ENCODE assay signal across 8 cellular contexts in genomic region chr1:159922499-159923202, GRCh38. TPM values are rescaled to one million over a fixed set of nuclear protein-coding genes. Genes with fewer than 3 reads are reported as not detected.
A peak's percentile ranks its signal among the peaks of the same experiment; 100 is the strongest.
DNase-seq lines count a peak whose midpoint lies in the region; ATAC-seq and TF ChIP-seq lines count a peak whose summit lies in the region.

No MANE protein-coding gene starts in this region.

- H3K4me2 ChIP-seq in SU-DHL-6 (ENCODE audit: low read depth, low read length, poor library complexity, severe bottlenecking), result peak overlapping the region; percentile 61

- peaks cover 4% of the 10 kb centered on the region; the same call in 1 of the 2 replicates for H4K20me1 ChIP-seq in SU-DHL-6 (ENCODE audit: low read depth, low read length)

- TF ChIP-seq POLR2A in GM19099 (IDR thresholded peaks at IDR 0.05; ENCODE audit: extremely low read depth, insufficient read length, low read depth), result peak; percentile 30

- H3K27ac ChIP-seq in SU-DHL-6 (ENCODE audit: low read depth, low read length), result peak overlapping the region; percentile 87

- intact Hi-C loops in posterior vena cava (cut with DNase I), result no loop called here

- H3K36me3 Mint-ChIP-seq in WTC11, result peaks cover 13% of the 10 kb centered on the region

- CTCF ChIA-PET in WTC11 (lab: Charles Lee), result interaction anchor here (0.7 to 5.9 kb wide), 11 partner anchors 13 to 135 kb away, joined by 3 to 64 read pairs (median 4); no protein-coding TSS in a partner anchor

- no peaks in the 10 kb centered on the region for H3K9me3 ChIP-seq in SU-DHL-6 (ENCODE audit: insufficient read depth, low read length)

- POLR2A ChIA-PET in WTC11 (lab: Charles Lee), result interaction anchor here (1.3 kb wide), 1 partner anchor 24 kb away, joined by 8 read pairs; no protein-coding TSS in a partner anchor

- H3K27me3 ChIP-seq in SU-DHL-6 (ENCODE audit: low read length), result no peaks in the 10 kb centered on the region

- H3K4me3 Mint-ChIP-seq in WTC11, result no peak overlapping the region

- no peak overlapping the region for H3K27ac Mint-ChIP-seq in WTC11

- H3K79me2 ChIP-seq in SU-DHL-6 (ENCODE audit: insufficient read depth, low read length), result peaks cover 52% of the 10 kb centered on the region

- peak; percentile 41 for DNase-seq in fibroblast of mammary gland (ENCODE audit: low read depth)
- DNase-seq in posterior vena cava (ENCODE audit: low spot score), result peak; percentile 88
- no peak for DNase-seq in mesenteric fat pad (ENCODE audit: low spot score)
- no peak for DNase-seq in midbrain (lab: John Stamatoyannopoulos, UW)
- no peak for DNase-seq in SIG-M5 treated with dmso at 0.1 percent for 504 hours (lab: John Stamatoyannopoulos, UW; ENCODE audit: unreplicated experiment)
- DNase-seq in WTC11 (ENCODE audit: low spot score), result no peak

- H3K4me1 Mint-ChIP-seq in WTC11, result peaks cover 29% of the 10 kb centered on the region

- TF ChIP-seq CTCF in SU-DHL-6 (IDR thresholded peaks at IDR 0.05; ENCODE audit: insufficient read depth, low read length, poor library complexity, severe bottlenecking) (no peak), fibroblast of mammary gland (conservative IDR thresholded peaks at IDR 0.05; ENCODE audit: control insufficient read depth, insufficient read depth, low read depth, low read length) (no peak), WTC11 (IDR thresholded peaks at IDR 0.05) (no peak)

- peaks cover 17% of the 10 kb centered on the region for H3F3A ChIP-seq in SU-DHL-6 (ENCODE audit: insufficient read depth)

- H3K27me3 Mint-ChIP-seq in WTC11 (ENCODE audit: low read depth), result peaks cover 18% of the 10 kb centered on the region

- ATAC-seq in WTC11, result no peak

- peak overlapping the region; percentile 85 for H3K9ac ChIP-seq in SU-DHL-6 (ENCODE audit: low read length)

- H3K9me2 ChIP-seq in SU-DHL-6 (replicated peaks; ENCODE audit: insufficient read depth, low read length), result no peaks in the 10 kb centered on the region

- H3K4me3 ChIP-seq in SU-DHL-6 (ENCODE audit: insufficient read depth, low read length, poor library complexity, severe bottlenecking) (peak overlapping the region; percentile 84), fibroblast of mammary gland (ENCODE audit: control insufficient read depth, low read depth, low read length) (peak overlapping the region; percentile 98)

- H3K36me3 ChIP-seq in SU-DHL-6 (ENCODE audit: low read length), result 0 out of 2 replicates have a peak, but pooled peaks cover 6% of the 10 kb centered on the region

- no peak overlapping the region for H2AFZ ChIP-seq in SU-DHL-6 (ENCODE audit: low read depth, low read length, severe bottlenecking)

- H3K9me3 Mint-ChIP-seq in WTC11, result no peaks in the 10 kb centered on the region

TF ChIP-seq in WTC11, 78 proteins besides CTCF, POLR2A, EP300 and RAD21:
- TF ChIP-seq ATF2 (CRISPR knock-in tag; IDR thresholded peaks at IDR 0.05; ENCODE audit: borderline replicate concordance, low read depth) (no peak), ETV6 (CRISPR knock-in tag; IDR thresholded peaks at IDR 0.05) (no peak), SP1 (CRISPR knock-in tag; conservative IDR thresholded peaks at IDR 0.05) (no peak), SMAD4 (CRISPR knock-in tag; IDR thresholded peaks at IDR 0.05) (no peak), ARID4B (CRISPR knock-in tag; IDR thresholded peaks at IDR 0.05; ENCODE audit: borderline replicate concordance) (no peak), NR3C1 (CRISPR knock-in tag; conservative IDR thresholded peaks at IDR 0.05; ENCODE audit: low read depth) (no peak), GRHL2 (CRISPR knock-in tag; IDR thresholded peaks at IDR 0.05; ENCODE audit: insufficient replicate concordance, severe bottlenecking) (no peak), PRRX2 (CRISPR knock-in tag; IDR thresholded peaks at IDR 0.05) (no peak), ATF1 (CRISPR knock-in tag; IDR thresholded peaks at IDR 0.05) (no peak)
- TF ChIP-seq, protein P1, sequence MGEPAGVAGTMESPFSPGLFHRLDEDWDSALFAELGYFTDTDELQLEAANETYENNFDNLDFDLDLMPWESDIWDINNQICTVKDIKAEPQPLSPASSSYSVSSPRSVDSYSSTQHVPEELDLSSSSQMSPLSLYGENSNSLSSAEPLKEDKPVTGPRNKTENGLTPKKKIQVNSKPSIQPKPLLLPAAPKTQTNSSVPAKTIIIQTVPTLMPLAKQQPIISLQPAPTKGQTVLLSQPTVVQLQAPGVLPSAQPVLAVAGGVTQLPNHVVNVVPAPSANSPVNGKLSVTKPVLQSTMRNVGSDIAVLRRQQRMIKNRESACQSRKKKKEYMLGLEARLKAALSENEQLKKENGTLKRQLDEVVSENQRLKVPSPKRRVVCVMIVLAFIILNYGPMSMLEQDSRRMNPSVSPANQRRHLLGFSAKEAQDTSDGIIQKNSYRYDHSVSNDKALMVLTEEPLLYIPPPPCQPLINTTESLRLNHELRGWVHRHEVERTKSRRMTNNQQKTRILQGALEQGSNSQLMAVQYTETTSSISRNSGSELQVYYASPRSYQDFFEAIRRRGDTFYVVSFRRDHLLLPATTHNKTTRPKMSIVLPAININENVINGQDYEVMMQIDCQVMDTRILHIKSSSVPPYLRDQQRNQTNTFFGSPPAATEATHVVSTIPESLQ (CRISPR knock-in tag; IDR thresholded peaks at IDR 0.05), result no peak
- TF ChIP-seq, protein P2, sequence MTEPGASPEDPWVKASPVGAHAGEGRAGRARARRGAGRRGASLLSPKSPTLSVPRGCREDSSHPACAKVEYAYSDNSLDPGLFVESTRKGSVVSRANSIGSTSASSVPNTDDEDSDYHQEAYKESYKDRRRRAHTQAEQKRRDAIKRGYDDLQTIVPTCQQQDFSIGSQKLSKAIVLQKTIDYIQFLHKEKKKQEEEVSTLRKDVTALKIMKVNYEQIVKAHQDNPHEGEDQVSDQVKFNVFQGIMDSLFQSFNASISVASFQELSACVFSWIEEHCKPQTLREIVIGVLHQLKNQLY (CRISPR knock-in tag; IDR thresholded peaks at IDR 0.05), result no peak

RNA-seq across cellular contexts. Expression of gene TAGLN2, which starts 2.7 kb away (rescaled TPM):
- total RNA-seq in posterior vena cava (100 to 1,000 TPM; 237 to 244 TPM), mesenteric fat pad (314 TPM), WTC11 (2021) (66.9 to 75.3 TPM (median 73.3 TPM) in 3 replicates)

RNA-seq across cellular contexts. Expression of gene CFAP45, which starts 22.7 kb away (rescaled TPM):
- total RNA-seq in posterior vena cava (1 to 10 TPM; 1.2 to 2.2 TPM), mesenteric fat pad (0.64 TPM), WTC11 (2021) (0.27 to 0.48 TPM (median 0.48 TPM) in 3 replicates)

RNA-seq across cellular contexts. Expression of gene IGSF9, which starts 22.8 kb away (rescaled TPM):
- total RNA-seq in posterior vena cava (under 1 TPM; 0.10 to 0.42 TPM), mesenteric fat pad (0.13 TPM), WTC11 (2021) (16.4 to 19.4 TPM (median 18.8 TPM) in 3 replicates)

RNA-seq across cellular contexts. Expression of gene SLAMF9, which starts 31.4 kb away (rescaled TPM):
- total RNA-seq in posterior vena cava, result under 1 TPM in 1 of 2 donors, not detected in 1; 0.38 TPM
- not detected for total RNA-seq in mesenteric fat pad
- not detected in 3 replicates for total RNA-seq in WTC11 (2021)

Comparison
In these comparisons a context has a peak if more than half of its experiments do, and no peak if none do; other contexts are left out.
1. DNase-seq: peak in fibroblast of mammary gland (single experiment) and posterior vena cava (single experiment); none in mesenteric fat pad (single experiment), midbrain (single experiment), SIG-M5 treated with dmso at 0.1 percent for 504 hours (single experiment) and WTC11 (single experiment).
2. RNA of gene IGSF9, which starts 22.8 kb away (total RNA-seq): 16.4 to 19.4 TPM in WTC11; 0.10 to 0.42 TPM in posterior vena cava and 0.13 TPM in mesenteric fat pad (single experiment); every median in the first group is over 10 times any median in the second.